Comparison of ENCODE assay signal across 31 cellular contexts in the genomic region with DNA sequence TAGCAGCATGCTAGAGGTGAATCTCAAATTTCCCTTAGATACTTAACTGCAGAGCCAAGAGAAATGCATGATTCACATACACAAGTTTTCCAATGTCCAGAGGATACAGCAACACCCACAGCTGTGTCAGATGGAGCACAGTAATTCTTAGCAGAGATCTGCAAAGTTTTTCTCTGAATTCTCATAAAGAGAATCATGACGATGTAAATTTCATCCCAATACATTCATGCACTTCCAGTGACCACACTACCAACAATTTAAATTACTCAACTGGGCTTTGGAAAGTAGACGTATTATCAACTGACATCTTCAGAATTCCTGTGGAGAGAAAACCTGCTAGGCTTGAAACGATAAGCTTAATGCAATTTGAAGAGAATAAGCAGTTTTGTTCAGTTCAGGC.
DNase-seq lines count a peak whose midpoint lies in the region; ATAC-seq, FAIRE-seq and TF ChIP-seq lines count a peak whose summit lies in the region.
"Had no signal": no experiment of that assay in that cellular context is flagged by ENCODE, and none has a peak within 500 bp of the region (broad histone marks: within the 10 kb centered on the region; RNA-seq: fewer than 3 reads in every experiment).

No MANE protein-coding gene starts in this region.

- peaks cover 4% of the 10 kb centered on the region; the same call in 1 of the 2 replicates for H3K9me3 ChIP-seq in AG04450 (ENCODE audit: control insufficient read depth, insufficient read depth, low read length)
- no peaks in the 10 kb centered on the region for H3K9me3 ChIP-seq in right lobe of liver
- H3K9me3 ChIP-seq: mucosa of descending colon, Peyer's patch, SJCRH30, stomach, tibial nerve had no signal

- ATAC-seq in right lobe of liver (no peak), GM18502 (IDR thresholded peaks at IDR 0.05; ENCODE audit: poor library complexity, unreplicated experiment) (no peak)
- ATAC-seq: activated CD4-positive, CD25-positive, alpha-beta regulatory T cell treated with anti-CD3 and anti-CD28 coated beads, Interleukin-2, amount 50 U/mL, for 24 hours; activated naive CD4-positive, alpha-beta T cell treated with anti-CD3 and anti-CD28 coated beads, Interleukin-2, amount 50 U/mL, for 72 hours; activated T-helper 17 cell treated with anti-CD3 and anti-CD28 coated beads, Interleukin-2, amount 50 U/mL, for 72 hours; mucosa of descending colon; right cardiac atrium had no signal

- peak overlapping the region; percentile 0 for H3K27ac Mint-ChIP-seq in mesothelial cell of epicardium
- H3K27ac Mint-ChIP-seq: activated CD4-positive, alpha-beta memory T cell treated with anti-CD3 and anti-CD28 coated beads for 36 hours; activated naive CD4-positive, alpha-beta T cell treated with anti-CD3 and anti-CD28 coated beads, Interleukin-2, amount 50 U/mL, for 72 hours; activated T-helper 17 cell treated with anti-CD3 and anti-CD28 coated beads, Interleukin-2, amount 50 U/mL, for 72 hours; nephron had no signal

- H3K27ac ChIP-seq in AG04450 (ENCODE audit: low read depth, low read length) (peak overlapping the region; percentile 65), right lobe of liver (no peak overlapping the region)
- H3K27ac ChIP-seq: epithelial cell of prostate, parathyroid adenoma, Peyer's patch, SJCRH30, stomach, tibial nerve had no signal

- in situ Hi-C loops in astrocyte of the cerebellum (cut with HindIII; ENCODE audit: low sequenced_read_pairs) = no loop called here

- intact Hi-C loops in right lobe of liver (cut with DNase I) = no loop called here

- H3K4me3 Mint-ChIP-seq in mesothelial cell of epicardium = no peak overlapping the region
- H3K4me3 Mint-ChIP-seq: activated CD4-positive, alpha-beta memory T cell treated with anti-CD3 and anti-CD28 coated beads for 36 hours; activated T-helper 17 cell treated with anti-CD3 and anti-CD28 coated beads, Interleukin-2, amount 50 U/mL, for 72 hours; nephron had no signal

- DNase-seq in AG04450 (ENCODE audit: low read depth, low spot score) (peak; percentile 75), H54 (ENCODE audit: insufficient read length, low spot score) (no peak), astrocyte of the cerebellum (ENCODE audit: low read depth) (peak; percentile 44), mesothelial cell of epicardium (ENCODE audit: low spot score in 2 of 2, unreplicated experiment in 2 of 2) (no peak), amygdala (lab: John Stamatoyannopoulos, UW) (no peak), right lobe of liver (no peak)
- DNase-seq in stimulated activated CD4-positive, alpha-beta T cell treated with anti-CD3 and anti-CD28 coated beads, Interleukin-1b, Interleukin-23, amount 100 ng/mL, for 48 hours = no peak
- DNase-seq: activated CD4-positive, alpha-beta memory T cell treated with anti-CD3 and anti-CD28 coated beads for 36 hours; activated CD8-positive, alpha-beta memory T cell treated with anti-CD3 and anti-CD28 coated beads, Interleukin-2, amount 50 U/mL, for 48 hours; islet precursor cell; KG1; mucosa of descending colon; NCI-H146; NCI-H2171 treated with DMSO at 0.1 percent for 48 hours; NCI-H526; Peyer's patch; SJCRH30; stomach; T-helper 1 cell had no signal

- peaks cover 74% of the 10 kb centered on the region for H3K4me1 Mint-ChIP-seq in mesothelial cell of epicardium
- H3K4me1 Mint-ChIP-seq: activated T-helper 17 cell treated with anti-CD3 and anti-CD28 coated beads, Interleukin-2, amount 50 U/mL, for 72 hours had no signal

- H3K9me3 Mint-ChIP-seq in mesothelial cell of epicardium = peaks cover 8% of the 10 kb centered on the region
- H3K9me3 Mint-ChIP-seq: activated CD4-positive, alpha-beta memory T cell treated with anti-CD3 and anti-CD28 coated beads for 36 hours; activated naive CD4-positive, alpha-beta T cell treated with anti-CD3 and anti-CD28 coated beads, Interleukin-2, amount 50 U/mL, for 72 hours had no signal

- no peaks in the 10 kb centered on the region for H3K27me3 ChIP-seq in AG04450 (ENCODE audit: control insufficient read depth, insufficient read depth, low read length)
- H3K27me3 ChIP-seq in right lobe of liver = no peaks in the 10 kb centered on the region
- H3K27me3 ChIP-seq: Peyer's patch, SJCRH30, stomach, tibial nerve had no signal

- POLR2A ChIA-PET in AG04450 (lab: Yijun Ruan, JAX) = interaction anchor here (1.1 kb wide), 1 partner anchor 379 kb away, joined by 4 read pairs; the partner anchor contains the start of gene TLE4

- 68% methylated on average over 3 of the region's 3 CpGs for WGBS in right lobe of liver (ENCODE audit: insufficient coverage, low coverage, low lambda C conversion rate, missing lambda C conversion rate)

- TF ChIP-seq CTCF in AG04450 (IDR thresholded peaks at IDR 0.05; ENCODE audit: low read depth, low read length) (no peak), astrocyte of the cerebellum (IDR thresholded peaks at IDR 0.05; ENCODE audit: low read depth, low read length, missing control alignments) (no peak), mesothelial cell of epicardium (IDR thresholded peaks at IDR 0.05; ENCODE audit: unreplicated experiment) (no peak), right lobe of liver (IDR thresholded peaks at IDR 0.05) (no peak)

- TF ChIP-seq POLR2A in H54 (IDR thresholded peaks at IDR 0.05; ENCODE audit: low read depth, low read length) (no peak), right lobe of liver (IDR thresholded peaks at IDR 0.05) (no peak)

- no peaks in the 10 kb centered on the region for H3K36me3 ChIP-seq in right lobe of liver
- H3K36me3 ChIP-seq: Peyer's patch, SJCRH30, stomach, tibial nerve had no signal

- CTCF ChIA-PET in AG04450 (lab: Charles Lee) = no interaction called here

- H3K27me3 Mint-ChIP-seq in mesothelial cell of epicardium (ENCODE audit: low read depth) = no peaks in the 10 kb centered on the region
- H3K27me3 Mint-ChIP-seq: activated CD4-positive, alpha-beta memory T cell treated with anti-CD3 and anti-CD28 coated beads for 36 hours had no signal

- H3K4me3 ChIP-seq in AG04450 (ENCODE audit: low read depth, low read length) = no peak overlapping the region
- no peak overlapping the region for H3K4me3 ChIP-seq in astrocyte of the cerebellum (ENCODE audit: low read depth, low read length)
- H3K4me3 ChIP-seq in right lobe of liver = no peak overlapping the region
- H3K4me3 ChIP-seq: mucosa of descending colon, Peyer's patch, SJCRH30, stomach, tibial nerve had no signal

- no peaks in the 10 kb centered on the region for H3K4me1 ChIP-seq in right lobe of liver
- H3K4me1 ChIP-seq: parathyroid adenoma, Peyer's patch, SJCRH30, tibial nerve had no signal

- FAIRE-seq in H54 (lab: Jason Lieb, UNC) = peak; percentile 84
- FAIRE-seq: A204.1, G401.6, TTC549 had no signal

- H3K36me3 Mint-ChIP-seq in mesothelial cell of epicardium = no peaks in the 10 kb centered on the region
- H3K36me3 Mint-ChIP-seq: activated CD4-positive, alpha-beta memory T cell treated with anti-CD3 and anti-CD28 coated beads for 36 hours; activated naive CD4-positive, alpha-beta T cell treated with anti-CD3 and anti-CD28 coated beads, Interleukin-2, amount 50 U/mL, for 72 hours had no signal

Comparison
In these comparisons a context has a peak if more than half of its experiments do, and no peak if none do; other contexts are left out.
1. DNase-seq: peak in AG04450 (single experiment) and astrocyte of the cerebellum (single experiment); none in H54 (single experiment), mesothelial cell of epicardium (0 of 2), amygdala (0 of 56), stimulated activated CD4-positive, alpha-beta T cell treated with anti-CD3 and anti-CD28 coated beads, Interleukin-1b, Interleukin-23, amount 100 ng/mL, for 48 hours (single experiment) and right lobe of liver (0 of 3).